23 cellular contexts compared by ENCODE assay signal in genomic region chr4:23105759-23106370, GRCh38.
"Had no signal": no experiment of that assay in that cellular context is flagged by ENCODE, and none has a peak within 500 bp of the region (broad histone marks: within the 10 kb centered on the region; RNA-seq: fewer than 3 reads in every experiment).

No MANE protein-coding gene starts in this region.

- H3K9me3 ChIP-seq: gastrocnemius medialis, heart right ventricle, left ventricle myocardium inferior, lower lobe of right lung, right atrium auricular region, suprapubic skin, thyroid gland had no signal

- FAIRE-seq: urothelium cell line had no signal

- H3K27me3 ChIP-seq: gastrocnemius medialis, heart right ventricle, right atrium auricular region, suprapubic skin, thyroid gland had no signal

- H3K4me3 Mint-ChIP-seq: memory B cell; mesothelial cell of epicardium; natural killer cell; neural crest cell; stimulated activated effector memory CD8-positive, alpha-beta T cell treated with anti-CD3 and anti-CD28 coated beads, Interleukin-12 subunit alpha, Interleukin-12 subunit beta, amount 100 ng/mL, for 72 hours; type B pancreatic cell had no signal

- H3K27me3 Mint-ChIP-seq: memory B cell, type B pancreatic cell had no signal

- H3K4me3 ChIP-seq: coronary artery, gastrocnemius medialis, heart right ventricle, left ventricle myocardium inferior, lower lobe of right lung, right atrium auricular region, suprapubic skin, thyroid gland had no signal

- H3K36me3 Mint-ChIP-seq: memory B cell; mesothelial cell of epicardium; natural killer cell; stimulated activated effector memory CD8-positive, alpha-beta T cell treated with anti-CD3 and anti-CD28 coated beads, Interleukin-12 subunit alpha, Interleukin-12 subunit beta, amount 100 ng/mL, for 72 hours; type B pancreatic cell had no signal

- H3K36me3 ChIP-seq: gastrocnemius medialis, heart right ventricle, left ventricle myocardium inferior, lower lobe of right lung, right atrium auricular region, suprapubic skin, thyroid gland had no signal

- H3K27ac ChIP-seq: coronary artery, gastrocnemius medialis, heart right ventricle, left ventricle myocardium inferior, lower lobe of right lung, right atrium auricular region, suprapubic skin, thyroid gland had no signal

- H3K27ac Mint-ChIP-seq: memory B cell; mesothelial cell of epicardium; natural killer cell; stimulated activated effector memory CD8-positive, alpha-beta T cell treated with anti-CD3 and anti-CD28 coated beads, Interleukin-12 subunit alpha, Interleukin-12 subunit beta, amount 100 ng/mL, for 72 hours; type B pancreatic cell had no signal

- DNase-seq: effector CD4-positive, alpha-beta T cell; gastrocnemius medialis; heart right ventricle; hypothalamus; islet precursor cell; left ventricle myocardium inferior; lower lobe of right lung; natural killer cell; posterior cingulate gyrus; stimulated activated CD4-positive, alpha-beta T cell treated with anti-CD3 and anti-CD28 coated beads, Interleukin-4, amount 100 ng/mL, for 1 hour; stimulated activated CD8-positive, alpha-beta memory T cell treated with anti-CD3 and anti-CD28 coated beads, Interleukin-4, amount 100 ng/mL, for 48 hours; stimulated activated naive CD8-positive, alpha-beta T cell treated with anti-CD3 and anti-CD28 coated beads, Interleukin-15, Interleukin-2, amounts not matched to agents 100 U/mL and 50 U/mL, for 24 hours; thyroid gland had no signal

- H3K4me1 ChIP-seq: gastrocnemius medialis, heart right ventricle, left ventricle myocardium inferior, lower lobe of right lung, right atrium auricular region, suprapubic skin, thyroid gland had no signal

- H3K9me3 Mint-ChIP-seq: mesothelial cell of epicardium, neural crest cell, type B pancreatic cell had no signal

- H3K4me1 Mint-ChIP-seq: memory B cell; mesothelial cell of epicardium; natural killer cell; neural crest cell; stimulated activated effector memory CD8-positive, alpha-beta T cell treated with anti-CD3 and anti-CD28 coated beads, Interleukin-12 subunit alpha, Interleukin-12 subunit beta, amount 100 ng/mL, for 72 hours had no signal

- ATAC-seq: esophagus mucosa; gastrocnemius medialis; heart right ventricle; lower lobe of right lung; natural killer cell; stimulated activated effector memory CD8-positive, alpha-beta T cell treated with anti-CD3 and anti-CD28 coated beads, Interleukin-12 subunit alpha, Interleukin-12 subunit beta, amount 100 ng/mL, for 72 hours; stimulated activated naive CD8-positive, alpha-beta T cell treated with anti-CD3 and anti-CD28 coated beads, Interleukin-15, Interleukin-2, amounts not matched to agents 100 U/mL and 50 U/mL, for 24 hours had no signal
